Comparison of ENCODE assay signal across 1 cellular context in the genomic region with DNA sequence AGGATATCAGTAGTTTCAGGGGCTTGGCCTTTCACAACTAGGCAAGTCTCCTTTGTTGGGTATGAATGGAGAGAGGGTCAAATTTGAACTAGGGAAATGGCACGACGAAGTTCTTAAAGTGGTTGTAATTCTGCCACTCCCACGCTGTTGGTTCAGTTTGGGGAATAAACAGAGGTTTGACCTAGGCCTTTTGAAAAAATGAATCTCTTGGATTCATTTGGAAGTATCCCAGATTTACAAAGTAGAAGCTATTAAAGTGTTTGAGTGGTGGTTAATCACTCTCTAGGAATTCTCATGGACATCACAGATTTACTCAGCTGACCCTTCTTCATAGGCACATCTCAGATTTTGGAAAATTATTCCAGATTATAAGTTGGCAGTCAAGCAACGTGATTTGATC.
TF ChIP-seq lines count a peak whose summit lies in the region.

No MANE protein-coding gene starts in this region.

TF ChIP-seq in HepG2, 621 proteins besides CTCF, POLR2A, EP300 and RAD21:
- TF ChIP-seq ZNF616 (CRISPR knock-in tag; IDR thresholded peaks at IDR 0.05; ENCODE audit: low read depth), result no peak
- TF ChIP-seq ETS1 (CRISPR knock-in tag; IDR thresholded peaks at IDR 0.05), result no peak
- TF ChIP-seq MTF1 (CRISPR knock-in tag; IDR thresholded peaks at IDR 0.05), result no peak
- TF ChIP-seq ZNF788 (CRISPR knock-in tag; IDR thresholded peaks at IDR 0.05; ENCODE audit: borderline replicate concordance), result no peak
- no peak for TF ChIP-seq HOXA7 (CRISPR knock-in tag; IDR thresholded peaks at IDR 0.05)
- TF ChIP-seq PAF1 (CRISPR knock-in tag; IDR thresholded peaks at IDR 0.05), result no peak
- no peak for TF ChIP-seq SRSF9 (IDR thresholded peaks at IDR 0.05; ENCODE audit: borderline replicate concordance, insufficient read depth, low read depth, low read length, poor library complexity, severe bottlenecking)
- no peak for TF ChIP-seq SCMH1 (CRISPR knock-in tag; IDR thresholded peaks at IDR 0.05; ENCODE audit: borderline replicate concordance)
- no peak for TF ChIP-seq ZNF670 (CRISPR knock-in tag; IDR thresholded peaks at IDR 0.05; ENCODE audit: borderline replicate concordance)
- TF ChIP-seq ZNF775 (CRISPR knock-in tag; IDR thresholded peaks at IDR 0.05; ENCODE audit: borderline replicate concordance), result no peak
